Comparison of ENCODE assay signal across 19 cellular contexts in the genomic region with DNA sequence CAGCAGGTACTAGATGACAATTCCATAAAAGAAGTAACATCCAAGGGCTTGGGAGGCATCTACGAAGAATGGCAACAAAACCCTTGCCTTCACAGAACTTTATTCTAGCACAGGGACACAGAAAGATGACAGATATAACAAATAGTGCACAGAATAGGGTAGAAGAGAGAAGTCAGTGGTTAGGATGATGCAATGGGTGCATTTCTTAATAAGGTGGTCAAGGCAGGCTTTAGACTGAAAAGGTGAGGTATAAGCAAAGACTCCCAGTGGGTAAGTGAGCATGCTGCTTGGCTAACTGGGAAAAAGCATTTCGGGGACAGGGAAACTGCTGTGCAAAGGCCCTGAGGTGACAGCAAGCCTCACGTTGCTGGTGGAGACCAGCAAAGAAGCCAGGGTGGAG.
DNase-seq lines count a peak whose midpoint lies in the region; ATAC-seq, FAIRE-seq and TF ChIP-seq lines count a peak whose summit lies in the region.
"Had no signal": no experiment of that assay in that cellular context is flagged by ENCODE, and none has a peak within 500 bp of the region (broad histone marks: within the 10 kb centered on the region; RNA-seq: fewer than 3 reads in every experiment).

No MANE protein-coding gene starts in this region.

- in situ Hi-C loops in GM12878 (cut with MboI), result no loop called here

- RAD21 ChIA-PET in GM12878 (lab: Charles Lee; ENCODE audit: unreplicated experiment), result no interaction called here

- no peak for DNase-seq in right atrium auricular region (ENCODE audit: low spot score)
- no peak for DNase-seq in cardiac septum (ENCODE audit: low spot score)
- peak; percentile 48 for DNase-seq in MV-4-11 (lab: John Stamatoyannopoulos, UW)
- DNase-seq in GM12878 (ENCODE audit: low read depth, low spot score), result no peak
- DNase-seq in foreskin keratinocyte, result no peak
- DNase-seq in stimulated activated CD4-positive, alpha-beta T cell treated with anti-CD3 and anti-CD28 coated beads, Interleukin-1b, Interleukin-23, amount 100 ng/mL, for 48 hours, result no peak
- no peak for DNase-seq in iPS-NIHi11 (ENCODE audit: low spot score)
- DNase-seq: activated CD4-positive, alpha-beta T cell treated with anti-CD3 and anti-CD28 coated beads for 48 hours; activated CD8-positive, alpha-beta memory T cell treated with anti-CD3 and anti-CD28 coated beads, Interleukin-2, amount 50 U/mL, for 48 hours; CD4-positive, alpha-beta T cell; dermis blood vessel endothelial cell; NCI-H1417; NCI-H2107; NCI-H446 treated with DMSO at 0.1 percent for 48 hours; psoas muscle had no signal

- SMC1A ChIA-PET in GM12878 (lab: Charles Lee; ENCODE audit: uncharacterized antibody, unreplicated experiment), result interaction anchor here (12.6 kb wide), 1 partner anchor 12 kb away, joined by 241 read pairs; no protein-coding TSS in a partner anchor

- TF ChIP-seq EP300 in GM12878 (IDR thresholded peaks at IDR 0.05; ENCODE audit: borderline replicate concordance in 1 of 2, control insufficient read depth in 1 of 2, low read depth in 2 of 2, low read length in 2 of 2), result no peak

- CTCF ChIA-PET in GM12878 (lab: Yijun Ruan, JAX), result no interaction called here

- no peaks in the 10 kb centered on the region for H3K79me2 ChIP-seq in GM12878 (ENCODE audit: control insufficient read depth, insufficient read depth, low read length)

- H4K20me1 ChIP-seq in GM12878 (ENCODE audit: control insufficient read depth, insufficient read depth), result no peaks in the 10 kb centered on the region

- H3K4me3 ChIP-seq in right atrium auricular region (no peak overlapping the region), GM12878 (no peak overlapping the region)
- H3K4me3 ChIP-seq: ascending aorta, HAP-1, psoas muscle, SK-N-MC had no signal

- no peak for TF ChIP-seq POLR2A in GM12878 (IDR thresholded peaks at IDR 0.05; ENCODE audit: low read depth, low read length)

- FAIRE-seq in GM12878 (lab: Jason Lieb, UNC), result no peak

- no peak for TF ChIP-seq RAD21 in GM12878 (IDR thresholded peaks at IDR 0.05; ENCODE audit: insufficient read depth, low read depth, low read length)

- WGBS in GM12878 (ENCODE audit: insufficient coverage, insufficient replicate concordance, low lambda C conversion rate, missing lambda C conversion rate), result 18% methylated on average over 3 of the region's 3 CpGs

- H3K9me3 ChIP-seq in right atrium auricular region (no peaks in the 10 kb centered on the region), GM12878 (replicated peaks; ENCODE audit: control insufficient read depth, insufficient read depth, low read length) (no peaks in the 10 kb centered on the region)
- H3K9me3 ChIP-seq: ascending aorta, psoas muscle had no signal

- no peak overlapping the region for H3K9ac ChIP-seq in GM12878 (ENCODE audit: control insufficient read depth, insufficient read depth, low read length)

- TF ChIP-seq CTCF in right atrium auricular region (IDR thresholded peaks at IDR 0.05) (no peak), GM12878 (IDR thresholded peaks at IDR 0.05 in 2 of 3, conservative IDR thresholded peaks at IDR 0.05 in 1 of 3; ENCODE audit: control insufficient read depth in 2 of 3, extremely low read depth in 1 of 3, insufficient read depth in 1 of 3, low read depth in 3 of 3, low read length in 3 of 3) (no peak), foreskin keratinocyte (conservative IDR thresholded peaks at IDR 0.05) (no peak)

- H3K27me3 ChIP-seq in right atrium auricular region, result no peaks in the 10 kb centered on the region
- H3K27me3 ChIP-seq in GM12878 (replicated peaks in 1 of 2; ENCODE audit: control insufficient read depth in 2 of 2, insufficient read depth in 2 of 2, low read length in 1 of 2), result no peaks in the 10 kb centered on the region
- no peaks in the 10 kb centered on the region for H3K27me3 ChIP-seq in foreskin keratinocyte
- H3K27me3 ChIP-seq: ascending aorta had no signal

- H3K4me1 ChIP-seq in right atrium auricular region, result peaks cover 0 to 43% of the 10 kb centered on the region in 2 donors
- H3K4me1 ChIP-seq in GM12878 (ENCODE audit: control insufficient read depth, insufficient read depth, low read length), result no peaks in the 10 kb centered on the region
- H3K4me1 ChIP-seq in foreskin keratinocyte, result no peaks in the 10 kb centered on the region
- H3K4me1 ChIP-seq: HAP-1 had no signal

- H3K4me2 ChIP-seq in GM12878 (ENCODE audit: control insufficient read depth, insufficient read depth), result no peak overlapping the region

- H2AFZ ChIP-seq in GM12878 (ENCODE audit: control insufficient read depth, low read depth, low read length), result no peak overlapping the region

- POLR2A ChIA-PET in GM12878 (lab: Charles Lee), result no interaction called here

- H3K27ac ChIP-seq in right atrium auricular region, result peak overlapping the region; percentile 79 to 86
- no peak overlapping the region for H3K27ac ChIP-seq in GM12878 (ENCODE audit: control insufficient read depth, insufficient read depth)
- no peak overlapping the region for H3K27ac ChIP-seq in foreskin keratinocyte
- H3K27ac ChIP-seq: ascending aorta, psoas muscle, SK-N-MC had no signal

- no peaks in the 10 kb centered on the region for H3K36me3 ChIP-seq in right atrium auricular region
- no peaks in the 10 kb centered on the region for H3K36me3 ChIP-seq in GM12878 (ENCODE audit: control insufficient read depth in 2 of 2, insufficient read depth in 2 of 2, low read length in 1 of 2)
- H3K36me3 ChIP-seq: ascending aorta, HAP-1 had no signal

- BruUV-seq in GM12878 (replicated peaks; lab: Mats Ljungman, UMichigan), result no TSS peak

- ATAC-seq in GM12878, result peak; percentile 74
- no peak for ATAC-seq in foreskin keratinocyte
- ATAC-seq: activated naive CD4-positive, alpha-beta T cell treated with anti-CD3 and anti-CD28 coated beads, Interleukin-2, amount 50 U/mL, for 72 hours had no signal

- intact Hi-C loops in cardiac septum (cut with DNase I), result no loop called here
- intact Hi-C loops in GM12878 (cut with micrococcal nuclease; ENCODE audit: unreplicated experiment), result no loop called here

TF ChIP-seq in GM12878, 131 proteins besides CTCF, POLR2A, EP300 and RAD21:
- no peak for TF ChIP-seq KAT2A (conservative IDR thresholded peaks at IDR 0.05; ENCODE audit: control insufficient read depth, low read depth, low read length)
- TF ChIP-seq NFXL1 (IDR thresholded peaks at IDR 0.05; ENCODE audit: borderline replicate concordance), result no peak
- no peak for TF ChIP-seq MEF2A (IDR thresholded peaks at IDR 0.05; ENCODE audit: insufficient read depth, low read depth, low read length)
- TF ChIP-seq, protein P1, sequence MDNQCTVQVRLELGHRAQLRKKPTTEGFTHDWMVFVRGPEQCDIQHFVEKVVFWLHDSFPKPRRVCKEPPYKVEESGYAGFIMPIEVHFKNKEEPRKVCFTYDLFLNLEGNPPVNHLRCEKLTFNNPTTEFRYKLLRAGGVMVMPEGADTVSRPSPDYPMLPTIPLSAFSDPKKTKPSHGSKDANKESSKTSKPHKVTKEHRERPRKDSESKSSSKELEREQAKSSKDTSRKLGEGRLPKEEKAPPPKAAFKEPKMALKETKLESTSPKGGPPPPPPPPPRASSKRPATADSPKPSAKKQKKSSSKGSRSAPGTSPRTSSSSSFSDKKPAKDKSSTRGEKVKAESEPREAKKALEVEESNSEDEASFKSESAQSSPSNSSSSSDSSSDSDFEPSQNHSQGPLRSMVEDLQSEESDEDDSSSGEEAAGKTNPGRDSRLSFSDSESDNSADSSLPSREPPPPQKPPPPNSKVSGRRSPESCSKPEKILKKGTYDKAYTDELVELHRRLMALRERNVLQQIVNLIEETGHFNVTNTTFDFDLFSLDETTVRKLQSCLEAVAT (IDR thresholded peaks at IDR 0.05), result no peak
- TF ChIP-seq, protein P2, sequence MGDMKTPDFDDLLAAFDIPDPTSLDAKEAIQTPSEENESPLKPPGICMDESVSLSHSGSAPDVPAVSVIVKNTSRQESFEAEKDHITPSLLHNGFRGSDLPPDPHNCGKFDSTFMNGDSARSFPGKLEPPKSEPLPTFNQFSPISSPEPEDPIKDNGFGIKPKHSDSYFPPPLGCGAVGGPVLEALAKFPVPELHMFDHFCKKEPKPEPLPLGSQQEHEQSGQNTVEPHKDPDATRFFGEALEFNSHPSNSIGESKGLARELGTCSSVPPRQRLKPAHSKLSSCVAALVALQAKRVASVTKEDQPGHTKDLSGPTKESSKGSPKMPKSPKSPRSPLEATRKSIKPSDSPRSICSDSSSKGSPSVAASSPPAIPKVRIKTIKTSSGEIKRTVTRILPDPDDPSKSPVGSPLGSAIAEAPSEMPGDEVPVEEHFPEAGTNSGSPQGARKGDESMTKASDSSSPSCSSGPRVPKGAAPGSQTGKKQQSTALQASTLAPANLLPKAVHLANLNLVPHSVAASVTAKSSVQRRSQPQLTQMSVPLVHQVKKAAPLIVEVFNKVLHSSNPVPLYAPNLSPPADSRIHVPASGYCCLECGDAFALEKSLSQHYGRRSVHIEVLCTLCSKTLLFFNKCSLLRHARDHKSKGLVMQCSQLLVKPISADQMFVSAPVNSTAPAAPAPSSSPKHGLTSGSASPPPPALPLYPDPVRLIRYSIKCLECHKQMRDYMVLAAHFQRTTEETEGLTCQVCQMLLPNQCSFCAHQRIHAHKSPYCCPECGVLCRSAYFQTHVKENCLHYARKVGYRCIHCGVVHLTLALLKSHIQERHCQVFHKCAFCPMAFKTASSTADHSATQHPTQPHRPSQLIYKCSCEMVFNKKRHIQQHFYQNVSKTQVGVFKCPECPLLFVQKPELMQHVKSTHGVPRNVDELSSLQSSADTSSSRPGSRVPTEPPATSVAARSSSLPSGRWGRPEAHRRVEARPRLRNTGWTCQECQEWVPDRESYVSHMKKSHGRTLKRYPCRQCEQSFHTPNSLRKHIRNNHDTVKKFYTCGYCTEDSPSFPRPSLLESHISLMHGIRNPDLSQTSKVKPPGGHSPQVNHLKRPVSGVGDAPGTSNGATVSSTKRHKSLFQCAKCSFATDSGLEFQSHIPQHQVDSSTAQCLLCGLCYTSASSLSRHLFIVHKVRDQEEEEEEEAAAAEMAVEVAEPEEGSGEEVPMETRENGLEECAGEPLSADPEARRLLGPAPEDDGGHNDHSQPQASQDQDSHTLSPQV (IDR thresholded peaks at IDR 0.05), result no peak
- no peak for TF ChIP-seq HCFC1 (IDR thresholded peaks at IDR 0.05; ENCODE audit: low read length)
- TF ChIP-seq GATAD2B (conservative IDR thresholded peaks at IDR 0.05; ENCODE audit: low read depth), result no peak
- TF ChIP-seq TARDBP (IDR thresholded peaks at IDR 0.05; ENCODE audit: borderline replicate concordance), result no peak
- no peak for TF ChIP-seq FOXK2 (IDR thresholded peaks at IDR 0.05)
- no peak for TF ChIP-seq JUND (IDR thresholded peaks at IDR 0.05; ENCODE audit: low read depth, low read length)

Comparison
In these comparisons a context has a peak if more than half of its experiments do, and no peak if none do; other contexts are left out.
1. H3K27ac ChIP-seq: peak in right atrium auricular region (2 of 2); none in GM12878 (single experiment) and foreskin keratinocyte (single experiment).